ENCODE assay signal across 8 cellular contexts in genomic region chr10:18651324-18652007, GRCh38. TPM values are rescaled to one million over a fixed set of nuclear protein-coding genes. Genes with fewer than 3 reads are reported as not detected.
DNase-seq lines count a peak whose midpoint lies in the region; ATAC-seq and TF ChIP-seq lines count a peak whose summit lies in the region.

Gene NSUN6, minus strand, starts transcription at chr10:18651587. Its CDS starts 384 bp downstream, at chr10:18651203.

- no peaks in the 10 kb centered on the region for H3K9me3 ChIP-seq in DOHH2 (ENCODE audit: control insufficient read depth, insufficient read depth, low read length)
- H3K9me3 ChIP-seq in KOPT-K1 (ENCODE audit: insufficient read depth, low read length, poor library complexity, severe bottlenecking) = no peaks in the 10 kb centered on the region

- 0 out of 2 replicates have a peak, but pooled peaks cover 4% of the 10 kb centered on the region for H4K20me1 ChIP-seq in DOHH2 (ENCODE audit: control insufficient read depth, insufficient read depth, low read depth, low read length)

- peaks cover 42% of the 10 kb centered on the region for H3K36me3 Mint-ChIP-seq in activated T-helper 17 cell treated with anti-CD3 and anti-CD28 coated beads, Interleukin-2, amount 50 U/mL, for 72 hours (ENCODE audit: low read depth)
- H3K36me3 Mint-ChIP-seq in natural killer cell = no peaks in the 10 kb centered on the region
- H3K36me3 Mint-ChIP-seq in stimulated activated naive CD8-positive, alpha-beta T cell treated with anti-CD3 and anti-CD28 coated beads, Interleukin-15, Interleukin-2, amounts not matched to agents 100 ng/mL and 50 ng/mL, for 24 hours (ENCODE audit: low read depth) = peaks cover 21% of the 10 kb centered on the region

- H3K4me1 Mint-ChIP-seq in activated T-helper 17 cell treated with anti-CD3 and anti-CD28 coated beads, Interleukin-2, amount 50 U/mL, for 72 hours = peaks cover 19% of the 10 kb centered on the region
- H3K4me1 Mint-ChIP-seq in natural killer cell = peaks cover 31 to 40% of the 10 kb centered on the region in 2 donors
- H3K4me1 Mint-ChIP-seq in stimulated activated naive CD8-positive, alpha-beta T cell treated with anti-CD3 and anti-CD28 coated beads, Interleukin-15, Interleukin-2, amounts not matched to agents 100 ng/mL and 50 ng/mL, for 24 hours (ENCODE audit: low read depth) = peaks cover 50% of the 10 kb centered on the region

- ATAC-seq in GM21737 (IDR thresholded peaks at IDR 0.05; ENCODE audit: unreplicated experiment) = peak; percentile 98
- ATAC-seq in activated T-helper 17 cell treated with anti-CD3 and anti-CD28 coated beads, Interleukin-2, amount 50 U/mL, for 72 hours (replicated peaks) = peak; percentile 95
- peak; percentile 93 to 97 (median 94) for ATAC-seq in natural killer cell

- H3K79me2 ChIP-seq in DOHH2 (ENCODE audit: control insufficient read depth, low read length) = peaks cover 44% of the 10 kb centered on the region

- peaks cover 32% of the 10 kb centered on the region for H3K4me1 ChIP-seq in DOHH2 (ENCODE audit: control insufficient read depth, low read length)

- peak within 1 kb of the TSS; percentile 92 for H3K4me2 ChIP-seq in DOHH2 (ENCODE audit: low read length)

- peak within 1 kb of the TSS; percentile 94 for H3K27ac Mint-ChIP-seq in activated T-helper 17 cell treated with anti-CD3 and anti-CD28 coated beads, Interleukin-2, amount 50 U/mL, for 72 hours
- H3K27ac Mint-ChIP-seq in natural killer cell = peak within 1 kb of the TSS; percentile 91 to 98
- peak within 1 kb of the TSS; percentile 98 for H3K27ac Mint-ChIP-seq in stimulated activated naive CD8-positive, alpha-beta T cell treated with anti-CD3 and anti-CD28 coated beads, Interleukin-15, Interleukin-2, amounts not matched to agents 100 ng/mL and 50 ng/mL, for 24 hours

- DNase-seq in RPMI8226 = peak; percentile 96
- DNase-seq in fibroblast of peridontal ligament (ENCODE audit: extremely low read depth) = peak; percentile 85
- peak; percentile 90 for DNase-seq in natural killer cell

- H3K27me3 Mint-ChIP-seq in activated T-helper 17 cell treated with anti-CD3 and anti-CD28 coated beads, Interleukin-2, amount 50 U/mL, for 72 hours = no peaks in the 10 kb centered on the region
- no peaks in the 10 kb centered on the region for H3K27me3 Mint-ChIP-seq in natural killer cell (ENCODE audit: low read depth in 2 of 2)
- H3K27me3 Mint-ChIP-seq in stimulated activated naive CD8-positive, alpha-beta T cell treated with anti-CD3 and anti-CD28 coated beads, Interleukin-15, Interleukin-2, amounts not matched to agents 100 ng/mL and 50 ng/mL, for 24 hours = no peaks in the 10 kb centered on the region

- peaks cover 10% of the 10 kb centered on the region for H3F3A ChIP-seq in DOHH2 (ENCODE audit: control insufficient read depth, insufficient read depth)

- peak within 1 kb of the TSS; percentile 96 for H3K4me3 Mint-ChIP-seq in activated T-helper 17 cell treated with anti-CD3 and anti-CD28 coated beads, Interleukin-2, amount 50 U/mL, for 72 hours
- peak within 1 kb of the TSS; percentile 92 for H3K4me3 Mint-ChIP-seq in natural killer cell
- H3K4me3 Mint-ChIP-seq in stimulated activated naive CD8-positive, alpha-beta T cell treated with anti-CD3 and anti-CD28 coated beads, Interleukin-15, Interleukin-2, amounts not matched to agents 100 ng/mL and 50 ng/mL, for 24 hours = peak within 1 kb of the TSS; percentile 96

- peak within 1 kb of the TSS; percentile 52 for H3K27ac ChIP-seq in DOHH2 (ENCODE audit: low read depth, low read length)
- H3K27ac ChIP-seq in KOPT-K1 (ENCODE audit: low read depth, low read length, poor library complexity, severe bottlenecking) = peak within 1 kb of the TSS; percentile 84

- H3K9me2 ChIP-seq in DOHH2 (replicated peaks; ENCODE audit: control insufficient read depth, low read length) = no peaks in the 10 kb centered on the region

- H3K27me3 ChIP-seq in DOHH2 (ENCODE audit: control insufficient read depth, low read length) = no peaks in the 10 kb centered on the region

- H3K36me3 ChIP-seq in DOHH2 (ENCODE audit: control insufficient read depth, low read length) (peaks cover 32% of the 10 kb centered on the region), KOPT-K1 (ENCODE audit: insufficient read depth, low read length) (peaks cover 27% of the 10 kb centered on the region)

- TF ChIP-seq CTCF in DOHH2 (IDR thresholded peaks at IDR 0.05; ENCODE audit: low read depth, low read length, poor library complexity, severe bottlenecking) (no peak), natural killer cell (IDR thresholded peaks at IDR 0.05) (no peak)

- intact Hi-C loops in natural killer cell (cut with micrococcal nuclease) = loop anchor here (1.0 to 10.0 kb wide), 2 partner anchors 8 to 1627 kb away; partner anchors contain the start of gene ARL5B

- H3K4me3 ChIP-seq in DOHH2 (ENCODE audit: low read length) = peak within 1 kb of the TSS; percentile 89

- H3K9me3 Mint-ChIP-seq in activated T-helper 17 cell treated with anti-CD3 and anti-CD28 coated beads, Interleukin-2, amount 50 U/mL, for 72 hours = no peaks in the 10 kb centered on the region
- no peaks in the 10 kb centered on the region for H3K9me3 Mint-ChIP-seq in natural killer cell
- no peaks in the 10 kb centered on the region for H3K9me3 Mint-ChIP-seq in stimulated activated naive CD8-positive, alpha-beta T cell treated with anti-CD3 and anti-CD28 coated beads, Interleukin-15, Interleukin-2, amounts not matched to agents 100 ng/mL and 50 ng/mL, for 24 hours

RNA-seq across cellular contexts. Expression of gene NSUN6, which starts in this region (rescaled TPM):
- total RNA-seq in activated T-helper 17 cell treated with anti-CD3 and anti-CD28 coated beads, Interleukin-2, amount 50 U/mL, for 72 hours = 10 to 100 TPM; 16.5 to 25.4 TPM
- 10 to 100 TPM; 25.7 to 36.9 (median 26.4) TPM for total RNA-seq in natural killer cell

Comparison
In these comparisons a context has a peak if more than half of its experiments do, and no peak if none do; other contexts are left out.
1. Peak in every context shown above with its lines: DNase-seq, ATAC-seq, H3K4me3 ChIP-seq and H3K27ac ChIP-seq.